In the genomic region with DNA sequence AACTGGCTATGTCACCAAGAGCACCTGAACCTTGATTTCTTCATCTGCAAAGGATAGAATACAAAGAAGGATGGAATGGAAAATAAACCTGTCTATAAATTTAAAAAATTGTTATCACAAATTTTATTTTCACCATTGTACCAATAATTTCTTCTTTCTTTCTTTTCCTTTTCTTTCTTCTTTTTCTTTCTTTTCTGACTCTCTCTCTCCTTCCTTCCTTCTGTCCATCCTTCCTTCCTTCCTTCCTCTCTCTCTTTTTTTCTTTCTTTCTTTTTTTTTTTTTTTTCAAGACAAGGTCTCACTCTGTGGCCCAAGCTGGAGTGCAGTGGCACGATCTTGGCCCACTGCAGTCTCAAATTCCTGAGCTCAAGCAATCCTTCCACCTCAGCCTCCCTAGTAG, we compare ENCODE assay signal across 7 cellular contexts.
"Had no signal": no experiment of that assay in that cellular context is flagged by ENCODE, and none has a peak within 500 bp of the region (broad histone marks: within the 10 kb centered on the region; RNA-seq: fewer than 3 reads in every experiment).

No MANE protein-coding gene starts in this region.

- H3K27ac Mint-ChIP-seq: IgD-negative memory B cell had no signal

- FAIRE-seq: HepG2, HTR-8/SVneo had no signal

- H3K4me3 Mint-ChIP-seq: IgD-negative memory B cell had no signal

- H3K27ac ChIP-seq: HL-60 had no signal

- DNase-seq: IMR-90, KBM-7, KG1 had no signal

- H3K4me1 Mint-ChIP-seq: IgD-negative memory B cell had no signal

- ATAC-seq: HepG2 had no signal
